Comparison of ENCODE assay signal across 29 cellular contexts in genomic region chr4:90254357-90254756, GRCh38.
"Had no signal": no experiment of that assay in that cellular context is flagged by ENCODE, and none has a peak within 500 bp of the region (broad histone marks: within the 10 kb centered on the region; RNA-seq: fewer than 3 reads in every experiment).

No MANE protein-coding gene starts in this region.

- H3K27ac Mint-ChIP-seq: activated CD4-positive, alpha-beta memory T cell treated with anti-CD3 and anti-CD28 coated beads, Interleukin-2, amount 10 ng/mL, durations not matched to agents 7 days and 5 days; activated CD4-positive, alpha-beta T cell treated with anti-CD3 and anti-CD28 coated beads, Interleukin-2, amount 10 ng/mL, durations not matched to agents 7 days and 5 days; activated naive CD4-positive, alpha-beta T cell treated with anti-CD3 and anti-CD28 coated beads, Interleukin-2, amount 10 ng/mL, durations not matched to agents 7 days and 5 days; activated naive CD4-positive, alpha-beta T cell treated with anti-CD3 and anti-CD28 coated beads, Interleukin-2, amount 50 U/mL, for 72 hours; activated naive CD8-positive, alpha-beta T cell treated with anti-CD3 and anti-CD28 coated beads, Interleukin-2, amount 10 ng/mL, durations not matched to agents 7 days and 5 days; activated T-cell treated with anti-CD3 and anti-CD28 coated beads, Interleukin-2, amount 50 U/mL, for 24 hours; activated T-cell treated with anti-CD3 and anti-CD28 coated beads, Interleukin-2, amount 50 U/mL, for 72 hours; brain; dendritic cell treated with granulocyte-macrophage colony-stimulating factor and Interleukin-4, amounts not matched to agents 40 ng/mL and 50 ng/mL, for 4 days; effector memory CD8-positive, alpha-beta T cell had no signal

- H3K9me3 Mint-ChIP-seq: activated CD4-positive, alpha-beta memory T cell treated with anti-CD3 and anti-CD28 coated beads, Interleukin-2, amount 10 ng/mL, durations not matched to agents 7 days and 5 days; activated CD4-positive, alpha-beta T cell treated with anti-CD3 and anti-CD28 coated beads, Interleukin-2, amount 10 ng/mL, durations not matched to agents 7 days and 5 days; activated naive CD4-positive, alpha-beta T cell treated with anti-CD3 and anti-CD28 coated beads, Interleukin-2, amount 10 ng/mL, durations not matched to agents 7 days and 5 days; activated naive CD8-positive, alpha-beta T cell treated with anti-CD3 and anti-CD28 coated beads, Interleukin-2, amount 10 ng/mL, durations not matched to agents 7 days and 5 days; activated T-cell treated with anti-CD3 and anti-CD28 coated beads, Interleukin-2, amount 50 U/mL, for 24 hours; dendritic cell treated with granulocyte-macrophage colony-stimulating factor and Interleukin-4, amounts not matched to agents 40 ng/mL and 50 ng/mL, for 4 days had no signal

- H3K36me3 Mint-ChIP-seq: activated naive CD4-positive, alpha-beta T cell treated with anti-CD3 and anti-CD28 coated beads, Interleukin-2, amount 10 ng/mL, durations not matched to agents 7 days and 5 days; activated naive CD4-positive, alpha-beta T cell treated with anti-CD3 and anti-CD28 coated beads, Interleukin-2, amount 50 U/mL, for 72 hours; activated naive CD8-positive, alpha-beta T cell treated with anti-CD3 and anti-CD28 coated beads, Interleukin-2, amount 10 ng/mL, durations not matched to agents 7 days and 5 days had no signal

- H3K4me3 ChIP-seq: ascending aorta, breast epithelium, coronary artery, esophagus squamous epithelium, gastrocnemius medialis, heart left ventricle had no signal

- H3K4me1 Mint-ChIP-seq: activated CD4-positive, alpha-beta memory T cell treated with anti-CD3 and anti-CD28 coated beads, Interleukin-2, amount 10 ng/mL, durations not matched to agents 7 days and 5 days; activated CD4-positive, alpha-beta T cell treated with anti-CD3 and anti-CD28 coated beads, Interleukin-2, amount 10 ng/mL, durations not matched to agents 7 days and 5 days; activated naive CD4-positive, alpha-beta T cell treated with anti-CD3 and anti-CD28 coated beads, Interleukin-2, amount 10 ng/mL, durations not matched to agents 7 days and 5 days; activated naive CD8-positive, alpha-beta T cell treated with anti-CD3 and anti-CD28 coated beads, Interleukin-2, amount 10 ng/mL, durations not matched to agents 7 days and 5 days; brain; central memory CD8-positive, alpha-beta T cell had no signal

- H3K27me3 Mint-ChIP-seq: activated CD4-positive, alpha-beta memory T cell treated with anti-CD3 and anti-CD28 coated beads, Interleukin-2, amount 10 ng/mL, durations not matched to agents 7 days and 5 days; activated CD4-positive, alpha-beta T cell treated with anti-CD3 and anti-CD28 coated beads, Interleukin-2, amount 10 ng/mL, durations not matched to agents 7 days and 5 days; activated naive CD4-positive, alpha-beta T cell treated with anti-CD3 and anti-CD28 coated beads, Interleukin-2, amount 10 ng/mL, durations not matched to agents 7 days and 5 days; activated naive CD8-positive, alpha-beta T cell treated with anti-CD3 and anti-CD28 coated beads, Interleukin-2, amount 10 ng/mL, durations not matched to agents 7 days and 5 days; activated T-cell treated with anti-CD3 and anti-CD28 coated beads, Interleukin-2, amount 50 U/mL, for 24 hours; brain; central memory CD8-positive, alpha-beta T cell; dendritic cell treated with granulocyte-macrophage colony-stimulating factor and Interleukin-4, amounts not matched to agents 40 ng/mL and 50 ng/mL, for 4 days; effector memory CD8-positive, alpha-beta T cell had no signal

- H3K27me3 ChIP-seq: ascending aorta, breast epithelium, esophagus squamous epithelium, gastrocnemius medialis, heart left ventricle had no signal

- ATAC-seq: activated naive CD4-positive, alpha-beta T cell treated with anti-CD3 and anti-CD28 coated beads, Interleukin-2, amount 50 U/mL, for 72 hours; activated T-cell treated with anti-CD3 and anti-CD28 coated beads, Interleukin-2, amount 50 U/mL, for 72 hours; effector memory CD8-positive, alpha-beta T cell; gastrocnemius medialis; heart left ventricle had no signal

- H3K4me3 Mint-ChIP-seq: activated CD4-positive, alpha-beta memory T cell treated with anti-CD3 and anti-CD28 coated beads, Interleukin-2, amount 10 ng/mL, durations not matched to agents 7 days and 5 days; activated CD4-positive, alpha-beta T cell treated with anti-CD3 and anti-CD28 coated beads, Interleukin-2, amount 10 ng/mL, durations not matched to agents 7 days and 5 days; activated naive CD4-positive, alpha-beta T cell treated with anti-CD3 and anti-CD28 coated beads, Interleukin-2, amount 10 ng/mL, durations not matched to agents 7 days and 5 days; activated naive CD8-positive, alpha-beta T cell treated with anti-CD3 and anti-CD28 coated beads, Interleukin-2, amount 10 ng/mL, durations not matched to agents 7 days and 5 days; activated T-cell treated with anti-CD3 and anti-CD28 coated beads, Interleukin-2, amount 50 U/mL, for 24 hours; activated T-cell treated with anti-CD3 and anti-CD28 coated beads, Interleukin-2, amount 50 U/mL, for 72 hours; brain; central memory CD8-positive, alpha-beta T cell; dendritic cell treated with granulocyte-macrophage colony-stimulating factor and Interleukin-4, amounts not matched to agents 40 ng/mL and 50 ng/mL, for 4 days; effector memory CD8-positive, alpha-beta T cell had no signal

- H3K27ac ChIP-seq: ascending aorta, breast epithelium, coronary artery, epithelial cell of prostate, esophagus squamous epithelium, gastrocnemius medialis, heart left ventricle had no signal

- H3K36me3 ChIP-seq: ascending aorta, breast epithelium, esophagus squamous epithelium, gastrocnemius medialis, heart left ventricle had no signal

- H3K9me3 ChIP-seq: ascending aorta, breast epithelium, esophagus squamous epithelium, gastrocnemius medialis had no signal

- DNase-seq: activated CD4-positive, alpha-beta memory T cell treated with anti-CD3 and anti-CD28 coated beads, Interleukin-2, amount 10 ng/mL, durations not matched to agents 7 days and 5 days; activated CD4-positive, alpha-beta T cell treated with anti-CD3 and anti-CD28 coated beads for 1 hour; activated CD4-positive, alpha-beta T cell treated with anti-CD3 and anti-CD28 coated beads for 4 hours; activated CD4-positive, alpha-beta T cell treated with anti-CD3 and anti-CD28 coated beads, Interleukin-2, amount 10 ng/mL, durations not matched to agents 7 days and 5 days; activated CD4-positive, alpha-beta T cell treated with anti-CD3 and anti-CD28 coated beads, Interleukin-2, amount 50 U/mL, for 4 hours; activated CD4-positive, CD25-positive, alpha-beta regulatory T cell; activated CD8-positive, alpha-beta memory T cell treated with anti-CD3 and anti-CD28 coated beads, Interleukin-2, amount 50 U/mL, for 48 hours; activated gamma-delta T cell; activated naive CD4-positive, alpha-beta T cell; activated naive CD4-positive, alpha-beta T cell treated with anti-CD3 and anti-CD28 coated beads, Interleukin-2, amount 10 ng/mL, durations not matched to agents 7 days and 5 days; activated naive CD8-positive, alpha-beta T cell treated with anti-CD3 and anti-CD28 coated beads, Interleukin-2, amount 10 ng/mL, durations not matched to agents 7 days and 5 days; activated T-cell treated with anti-CD3 and anti-CD28 coated beads for 4 hours; activated T-cell treated with anti-CD3 and anti-CD28 coated beads, Interleukin-2, amount 50 U/mL, for 24 hours; activated T-cell treated with anti-CD3 and anti-CD28 coated beads, Interleukin-2, amount 50 U/mL, for 72 hours; effector CD4-positive, alpha-beta T cell; effector memory CD8-positive, alpha-beta T cell; esophagus squamous epithelium; gastrocnemius medialis; glutamatergic neuron; heart left ventricle; T-helper 2 cell had no signal

- H3K4me1 ChIP-seq: ascending aorta, breast epithelium, esophagus squamous epithelium, gastrocnemius medialis had no signal
